In genomic region chr7:139023076-139023475, GRCh38 we compare ENCODE assay signal across 2 cellular contexts.
TF ChIP-seq lines count a peak whose summit lies in the region.

No MANE protein-coding gene starts in this region.

TF ChIP-seq in IMR-90, 13 proteins besides CTCF, POLR2A, EP300 and RAD21:
- TF ChIP-seq MXI1 (IDR thresholded peaks at IDR 0.05; ENCODE audit: borderline replicate concordance, low read depth, low read length) (no peak), FOS (IDR thresholded peaks at IDR 0.05; ENCODE audit: low read depth, low read length) (no peak)

TF ChIP-seq in GM12878, 131 proteins besides CTCF, POLR2A, EP300 and RAD21:
- TF ChIP-seq YY1 (IDR thresholded peaks at IDR 0.05; ENCODE audit: low read depth, low read length) (no peak), IRF3 (IDR thresholded peaks at IDR 0.05) (no peak), NR2F1 (conservative IDR thresholded peaks at IDR 0.05) (no peak), STAT1 (conservative IDR thresholded peaks at IDR 0.05) (no peak), ATF3 (IDR thresholded peaks at IDR 0.05; ENCODE audit: borderline replicate concordance, extremely low read depth, low read depth, low read length) (no peak), CBX3 (IDR thresholded peaks at IDR 0.05; ENCODE audit: borderline replicate concordance, low read depth) (no peak), NR2C1 (IDR thresholded peaks at IDR 0.05) (no peak), USF2 (IDR thresholded peaks at IDR 0.05; ENCODE audit: borderline replicate concordance, low read depth, low read length) (no peak), FOS (IDR thresholded peaks at IDR 0.05; ENCODE audit: borderline replicate concordance, extremely low read depth, insufficient read length) (no peak), ZBTB4 (CRISPR knock-in tag; IDR thresholded peaks at IDR 0.05) (no peak), USF1 (IDR thresholded peaks at IDR 0.05; ENCODE audit: borderline replicate concordance, extremely low read length, insufficient read depth, low read depth, low read length) (no peak), NKRF (conservative IDR thresholded peaks at IDR 0.05) (no peak), SRF (IDR thresholded peaks at IDR 0.05; ENCODE audit: low read depth in 2 of 2, low read length in 2 of 2) (no peak), HDAC6 (IDR thresholded peaks at IDR 0.05; ENCODE audit: unreplicated experiment) (no peak), CREM (IDR thresholded peaks at IDR 0.05; ENCODE audit: low read depth) (no peak)
